In genomic region chr12:96495841-96496545, GRCh38 we compare ENCODE assay signal across 16 cellular contexts. TPM values are rescaled to one million over a fixed set of nuclear protein-coding genes. Genes with fewer than 3 reads are reported as not detected.
DNase-seq lines count a peak whose midpoint lies in the region; ATAC-seq and TF ChIP-seq lines count a peak whose summit lies in the region.
"Had no signal": no experiment of that assay in that cellular context is flagged by ENCODE, and none has a peak within 500 bp of the region (broad histone marks: within the 10 kb centered on the region; RNA-seq: fewer than 3 reads in every experiment).

No MANE protein-coding gene starts in this region.

- peak overlapping the region; percentile 60 to 66 for H3K27ac Mint-ChIP-seq in natural killer cell
- H3K27ac Mint-ChIP-seq in activated T-helper 17 cell treated with anti-CD3 and anti-CD28 coated beads, Interleukin-2, amount 50 U/mL, for 72 hours = no peak overlapping the region
- H3K27ac Mint-ChIP-seq: activated T-helper 2 cell treated with anti-CD3 and anti-CD28 coated beads, Interferon-gamma antibody, Interleukin-2, Interleukin-4, amounts not matched to agents 10 μg/mL and 5 μg/mL and 100 μg/mL, durations not matched to agents 14 hours and 24 hours and 36 hours; progenitor cell of endocrine pancreas had no signal

- intact Hi-C loops in natural killer cell (cut with micrococcal nuclease) (no loop called here), transverse colon (cut with DNase I; ENCODE audit: low total_unique reads) (no loop called here)

- TF ChIP-seq CTCF in natural killer cell (IDR thresholded peaks at IDR 0.05) (no peak), transverse colon (IDR thresholded peaks at IDR 0.05) (no peak)

- peak; percentile 56 to 78 for ATAC-seq in activated CD4-positive, CD25-positive, alpha-beta regulatory T cell treated with anti-CD3 and anti-CD28 coated beads, Interleukin-2, amount 50 U/mL, for 24 hours
- peak; percentile 60 for ATAC-seq in GM21526 (IDR thresholded peaks at IDR 0.05; ENCODE audit: low FRiP score, unreplicated experiment)
- peak; percentile 42 for ATAC-seq in HG03439 (IDR thresholded peaks at IDR 0.05; ENCODE audit: unreplicated experiment)
- ATAC-seq in natural killer cell = peak; percentile 52 to 80 (median 63)
- ATAC-seq in activated T-helper 17 cell treated with anti-CD3 and anti-CD28 coated beads, Interleukin-2, amount 50 U/mL, for 72 hours (replicated peaks) = no peak

- TF ChIP-seq POLR2A in transverse colon (IDR thresholded peaks at IDR 0.05) = no peak

- no peak for TF ChIP-seq EP300 in transverse colon (IDR thresholded peaks at IDR 0.05; ENCODE audit: low read depth)

- in situ Hi-C loops in transverse colon (cut with MboI; ENCODE audit: low pct_ligation_motif_present in 1 of 4, low pct_unique_long_range_greater_than_20kb in 1 of 4, low sequenced_read_pairs in 3 of 4) = loop anchor here in 1 of 4 donors (10.0 kb wide), 1 partner anchor 91 kb away; the partner anchor contains the start of gene CDK17

- 19 to 41% methylated on average over 2 of the region's 2 CpGs for WGBS in transverse colon (ENCODE audit: low coverage in 1 of 2), 2 donors

- peaks cover 0 to 6% (median 1%) of the 10 kb centered on the region in 4 donors for H3K4me1 ChIP-seq in transverse colon

- peaks cover 26 to 28% of the 10 kb centered on the region in 2 donors for H3K4me1 Mint-ChIP-seq in natural killer cell
- peaks cover under 1% of the 10 kb centered on the region for H3K4me1 Mint-ChIP-seq in activated T-helper 17 cell treated with anti-CD3 and anti-CD28 coated beads, Interleukin-2, amount 50 U/mL, for 72 hours

- H3K27ac ChIP-seq in transverse colon = peak overlapping the region in 1 of 4 donors; percentile 14
- H3K27ac ChIP-seq: 22Rv1, upper lobe of left lung had no signal

- H3K9me3 Mint-ChIP-seq in natural killer cell = no peaks in the 10 kb centered on the region
- no peaks in the 10 kb centered on the region for H3K9me3 Mint-ChIP-seq in activated T-helper 17 cell treated with anti-CD3 and anti-CD28 coated beads, Interleukin-2, amount 50 U/mL, for 72 hours

- H3K36me3 ChIP-seq in transverse colon = no peaks in the 10 kb centered on the region
- H3K36me3 ChIP-seq: upper lobe of left lung had no signal

- no peak for DNase-seq in activated CD4-positive, CD25-positive, alpha-beta regulatory T cell treated with anti-CD3 and anti-CD28 coated beads, Interleukin-2, amount 50 U/mL, for 72 hours
- no peak for DNase-seq in natural killer cell
- no peak for DNase-seq in NCI-H1694 treated with DMSO at 0.1 percent for 48 hours (lab: John Stamatoyannopoulos, UW)
- no peak for DNase-seq in transverse colon
- DNase-seq: activated CD4-positive, alpha-beta T cell treated with anti-CD3 and anti-CD28 coated beads for 4 hours; effector CD4-positive, alpha-beta T cell; foreskin melanocyte; stimulated activated CD8-positive, alpha-beta memory T cell treated with anti-CD3 and anti-CD28 coated beads, Interleukin-4, amount 100 ng/mL, for 48 hours; upper lobe of left lung had no signal

- peak overlapping the region; percentile 48 for H3K4me3 Mint-ChIP-seq in natural killer cell
- H3K4me3 Mint-ChIP-seq in activated T-helper 17 cell treated with anti-CD3 and anti-CD28 coated beads, Interleukin-2, amount 50 U/mL, for 72 hours = no peak overlapping the region

- H3K36me3 Mint-ChIP-seq in natural killer cell = no peaks in the 10 kb centered on the region
- H3K36me3 Mint-ChIP-seq in activated T-helper 17 cell treated with anti-CD3 and anti-CD28 coated beads, Interleukin-2, amount 50 U/mL, for 72 hours (ENCODE audit: low read depth) = no peaks in the 10 kb centered on the region

- H3K9me3 ChIP-seq in transverse colon = no peaks in the 10 kb centered on the region
- H3K9me3 ChIP-seq: upper lobe of left lung had no signal

- no peaks in the 10 kb centered on the region for H3K27me3 ChIP-seq in transverse colon
- H3K27me3 ChIP-seq: upper lobe of left lung had no signal

- H3K27me3 Mint-ChIP-seq in natural killer cell (ENCODE audit: low read depth in 2 of 2) = no peaks in the 10 kb centered on the region
- H3K27me3 Mint-ChIP-seq in activated T-helper 17 cell treated with anti-CD3 and anti-CD28 coated beads, Interleukin-2, amount 50 U/mL, for 72 hours = no peaks in the 10 kb centered on the region
- H3K27me3 Mint-ChIP-seq: progenitor cell of endocrine pancreas had no signal

- no peak overlapping the region for H3K4me3 ChIP-seq in transverse colon
- H3K4me3 ChIP-seq: upper lobe of left lung had no signal

RNA-seq across cellular contexts. Expression of gene CFAP54, which starts 6.6 kb away (rescaled TPM):
- total RNA-seq in natural killer cell (1 to 10 TPM in 2 of 3 donors, under 1 TPM in 1; 0.56 to 1.5 (median 1.2) TPM), transverse colon (10 to 100 TPM in 1 of 4 donors, 1 to 10 TPM in 1, under 1 TPM in 1, not detected in 1; 0.14 to 22.3 (median 2.1) TPM)
- under 1 TPM; 0.61 to 0.87 TPM for total RNA-seq in activated T-helper 17 cell treated with anti-CD3 and anti-CD28 coated beads, Interleukin-2, amount 50 U/mL, for 72 hours
